18 cellular contexts compared by ENCODE assay signal in genomic region chr11:119113716-119114115, GRCh38. TPM values are rescaled to one million over a fixed set of nuclear protein-coding genes. Genes with fewer than 3 reads are reported as not detected.
"Had no signal": no experiment of that assay in that cellular context is flagged by ENCODE, and none has a peak within 500 bp of the region (broad histone marks: within the 10 kb centered on the region; RNA-seq: fewer than 3 reads in every experiment).

No MANE protein-coding gene starts in this region.

- H3K27ac Mint-ChIP-seq: activated B cell treated with CpG ODN at 0.5 μM for 24 hours, nephron had no signal

- H3K27ac ChIP-seq: brain microvascular endothelial cell, sigmoid colon, tibial artery had no signal

- H3K27me3 ChIP-seq: brain microvascular endothelial cell, sigmoid colon, spleen, tibial artery had no signal

- H3K4me2 ChIP-seq: SK-N-SH had no signal

- DNase-seq: activated B cell treated with CpG ODN at 0.5 μM for 24 hours; activated CD4-positive, alpha-beta T cell treated with anti-CD3 and anti-CD28 coated beads, Interleukin-2, amount 50 U/mL, for 1 hour; activated T-cell treated with anti-CD3 and anti-CD28 coated beads for 4 hours; brain microvascular endothelial cell; central memory CD4-positive, alpha-beta T cell; islet precursor cell; nucleus accumbens; sigmoid colon; SK-N-SH; spleen; stimulated activated CD4-positive, alpha-beta T cell treated with anti-CD3 and anti-CD28 coated beads, Interleukin-4, amount 100 ng/mL, for 4 hours; stimulated activated naive CD4-positive, alpha-beta T cell treated with Interleukin-2 at 50 U/mL for 16 hours; substantia nigra; T-helper 9 cell; tibial artery had no signal

- H3K9me3 Mint-ChIP-seq: activated B cell treated with CpG ODN at 0.5 μM for 24 hours, nephron had no signal

- H3K4me3 ChIP-seq: lung, sigmoid colon, spleen, tibial artery had no signal

- H3K9me2 ChIP-seq: SK-N-SH had no signal

- H3K27me3 Mint-ChIP-seq: activated B cell treated with CpG ODN at 0.5 μM for 24 hours had no signal

- H3K9me3 ChIP-seq: sigmoid colon, SK-N-SH, spleen, tibial artery had no signal

- H3K4me3 Mint-ChIP-seq: activated B cell treated with CpG ODN at 0.5 μM for 24 hours, nephron had no signal

RNA-seq across cellular contexts. Expression of gene ABCG4, which starts 35.1 kb away (rescaled TPM):
- total RNA-seq: activated B cell treated with CpG ODN at 0.5 μM for 24 hours, epithelial cell of proximal tubule had no signal
